Comparison of ENCODE assay signal across 8 cellular contexts in genomic region chr15:76987896-76988860, GRCh38. TPM values are rescaled to one million over a fixed set of nuclear protein-coding genes. Genes with fewer than 3 reads are reported as not detected.
DNase-seq lines count a peak whose midpoint lies in the region; ATAC-seq and TF ChIP-seq lines count a peak whose summit lies in the region.

No MANE protein-coding gene starts in this region.

- TF ChIP-seq CTCF in mucosa of descending colon (IDR thresholded peaks at IDR 0.05) = no peak

- DNase-seq in AML-193 (lab: John Stamatoyannopoulos, UW) (peak; percentile 94), mucosa of descending colon (peak; percentile 46 to 79 (median 57)), MG63 (no peak), KG1 (lab: John Stamatoyannopoulos, UW) (no peak)
- DNase-seq in activated CD8-positive, alpha-beta memory T cell treated with anti-CD3 and anti-CD28 coated beads, Interleukin-2, amount 50 U/mL, for 24 hours (ENCODE audit: extremely low read depth) = peak; percentile 54
- DNase-seq in effector CD8-positive, alpha-beta T cell (lab: John Stamatoyannopoulos, UW) = no peak

- H3K4me3 ChIP-seq in mucosa of descending colon (no peak overlapping the region), MG63 (no peak overlapping the region)

- H3K27me3 ChIP-seq in MG63 = no peaks in the 10 kb centered on the region

- H3K4me1 ChIP-seq in mucosa of descending colon (ENCODE audit: low read depth) = no peaks in the 10 kb centered on the region

- H3K36me3 ChIP-seq in mucosa of descending colon (ENCODE audit: low read depth) (no peaks in the 10 kb centered on the region), MG63 (no peaks in the 10 kb centered on the region)

- H3K9me3 ChIP-seq in mucosa of descending colon (no peaks in the 10 kb centered on the region), MG63 (no peaks in the 10 kb centered on the region)

- ATAC-seq in GM19395 (IDR thresholded peaks at IDR 0.05; ENCODE audit: unreplicated experiment) (peak; percentile 88), HG03439 (IDR thresholded peaks at IDR 0.05; ENCODE audit: unreplicated experiment) (peak; percentile 74), mucosa of descending colon (peak; percentile 76)

- intact Hi-C loops in mucosa of descending colon (cut with DNase I, micrococcal nuclease) = no loop called here

RNA-seq across cellular contexts. Expression of gene PSTPIP1, which starts 6.7 kb away (rescaled TPM):
- 1 to 10 TPM; 4.4 to 8.2 (median 6.3) TPM for total RNA-seq in mucosa of descending colon
- total RNA-seq in MG63 (2014; rRNA removed; shearing (Covaris generic); ENCODE audit: low replicate concordance) = not detected in 2 replicates

RNA-seq across cellular contexts. Expression of gene RCN2, which starts 56.6 kb away (rescaled TPM):
- 10 to 100 TPM; 25.0 to 33.2 (median 31.9) TPM for total RNA-seq in mucosa of descending colon
- total RNA-seq in MG63 (2014; rRNA removed; shearing (Covaris generic); ENCODE audit: low replicate concordance) = 141 and 212 TPM in 2 replicates

Comparison
In these comparisons a context has a peak if more than half of its experiments do, and no peak if none do; other contexts are left out.
1. DNase-seq: peak in AML-193 (2 of 2), activated CD8-positive, alpha-beta memory T cell treated with anti-CD3 and anti-CD28 coated beads, Interleukin-2, amount 50 U/mL, for 24 hours (single experiment) and mucosa of descending colon (3 of 3); none in MG63 (single experiment), KG1 (single experiment) and effector CD8-positive, alpha-beta T cell (single experiment).
2. Peak in every context shown above with its lines, with median percentiles within 50 percentile points of each other: ATAC-seq.